8 cellular contexts compared by ENCODE assay signal in the genomic region with DNA sequence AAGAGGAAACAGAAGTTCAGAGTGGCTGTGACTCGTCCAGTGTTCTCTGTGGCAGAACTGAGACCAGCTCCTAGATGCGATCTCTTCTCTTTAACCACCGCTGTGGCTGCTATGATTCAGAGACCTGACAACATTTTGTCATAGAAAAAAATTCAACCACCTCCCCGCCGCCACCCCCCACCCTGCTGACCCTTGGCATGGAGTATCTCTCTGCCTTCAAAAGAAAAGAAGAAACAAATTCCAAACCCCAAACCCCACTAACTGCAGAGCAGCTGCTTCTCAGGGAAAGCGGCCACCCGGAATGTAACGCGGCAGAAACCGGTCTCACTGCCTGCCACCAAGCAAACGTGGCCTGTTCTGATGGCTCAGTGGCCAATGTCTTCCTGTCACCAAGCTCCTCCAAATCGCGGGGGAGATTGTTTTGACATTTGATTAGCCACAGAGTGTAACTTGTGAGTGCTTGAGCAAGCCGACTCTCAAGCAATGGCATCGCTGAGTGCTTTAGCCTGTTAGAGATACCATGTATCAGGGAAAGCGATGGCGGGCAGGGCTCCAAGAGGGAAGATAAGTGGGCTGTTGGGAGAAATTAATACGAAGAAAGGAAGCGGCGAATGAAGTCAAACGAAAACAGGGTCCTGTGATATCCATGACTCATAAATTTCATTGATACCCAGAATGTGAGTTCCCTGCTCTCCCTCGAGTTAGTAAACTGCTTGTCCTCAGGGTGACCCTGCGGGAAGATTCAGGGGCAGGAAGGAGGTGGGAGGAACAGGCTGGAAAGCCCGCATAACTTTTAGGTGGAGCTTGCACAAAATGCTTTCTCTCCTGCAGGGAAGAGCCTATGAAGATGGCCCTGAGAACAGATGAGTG. TPM values are rescaled to one million over a fixed set of nuclear protein-coding genes. Genes with fewer than 3 reads are reported as not detected.
A peak's percentile ranks its signal among the peaks of the same experiment; 100 is the strongest.
DNase-seq lines count a peak whose midpoint lies in the region; ATAC-seq and TF ChIP-seq lines count a peak whose summit lies in the region.

No MANE protein-coding gene starts in this region.

- CTCF ChIA-PET in activated B cell treated with CpG ODN at 0.5 μM for 24 hours (lab: Charles Lee): no interaction called here

- DNase-seq in KG1 (lab: John Stamatoyannopoulos, UW) (peak; percentile 78), activated B cell treated with CpG ODN at 0.5 μM for 24 hours (no peak), left ventricle myocardium superior (peak; percentile 80)
- DNase-seq in stimulated activated CD4-positive, alpha-beta T cell treated with anti-CD3 and anti-CD28 coated beads, TNF-alpha, amount 100 ng/mL, for 48 hours (ENCODE audit: low read depth in 3 of 3): peak; percentile 25 to 38 (median 35)

- intact Hi-C loops in activated B cell treated with CpG ODN at 0.5 μM for 24 hours (cut with micrococcal nuclease): no loop called here
- intact Hi-C loops in left ventricle myocardium superior (cut with micrococcal nuclease): no loop called here

- POLR2A ChIA-PET in activated B cell treated with CpG ODN at 0.5 μM for 24 hours (lab: Charles Lee): interaction anchor here (0.9 to 1.3 kb wide), 2 partner anchors 43 to 424 kb away, joined by 3 to 4 read pairs; no protein-coding TSS in a partner anchor

- H3K36me3 Mint-ChIP-seq in activated B cell treated with CpG ODN at 0.5 μM for 24 hours (ENCODE audit: low read depth): no peaks in the 10 kb centered on the region

- TF ChIP-seq CTCF in activated B cell treated with CpG ODN at 0.5 μM for 24 hours (IDR thresholded peaks at IDR 0.05): no peak

- peak overlapping the region; percentile 50 for H3K27ac Mint-ChIP-seq in activated B cell treated with CpG ODN at 0.5 μM for 24 hours

- peaks cover 33% of the 10 kb centered on the region for H3K4me1 Mint-ChIP-seq in activated B cell treated with CpG ODN at 0.5 μM for 24 hours

- no peaks in the 10 kb centered on the region for H3K9me3 Mint-ChIP-seq in activated B cell treated with CpG ODN at 0.5 μM for 24 hours

- no peak overlapping the region for H3K4me3 Mint-ChIP-seq in activated B cell treated with CpG ODN at 0.5 μM for 24 hours

- peaks cover 14% of the 10 kb centered on the region for H3K27me3 Mint-ChIP-seq in activated B cell treated with CpG ODN at 0.5 μM for 24 hours

- no peak for ATAC-seq in activated B cell treated with CpG ODN at 0.5 μM for 24 hours (ENCODE audit: low read depth)
- peak; percentile 90 for ATAC-seq in left ventricle myocardium superior
- ATAC-seq in GM21515 (IDR thresholded peaks at IDR 0.05; ENCODE audit: unreplicated experiment): no peak
- ATAC-seq in GM21423 (IDR thresholded peaks at IDR 0.05; ENCODE audit: unreplicated experiment): no peak
- ATAC-seq in GM19035 (IDR thresholded peaks at IDR 0.05; ENCODE audit: unreplicated experiment): no peak
- ATAC-seq in HG03025 (IDR thresholded peaks at IDR 0.05; ENCODE audit: low FRiP score, unreplicated experiment): no peak

RNA-seq across cellular contexts. Expression of a gene that starts 44.8 kb away (rescaled TPM):
- total RNA-seq in activated B cell treated with CpG ODN at 0.5 μM for 24 hours: 106 and 110 TPM in 2 replicates
- 12.8 TPM for total RNA-seq in left ventricle myocardium superior
